In the genomic region with DNA sequence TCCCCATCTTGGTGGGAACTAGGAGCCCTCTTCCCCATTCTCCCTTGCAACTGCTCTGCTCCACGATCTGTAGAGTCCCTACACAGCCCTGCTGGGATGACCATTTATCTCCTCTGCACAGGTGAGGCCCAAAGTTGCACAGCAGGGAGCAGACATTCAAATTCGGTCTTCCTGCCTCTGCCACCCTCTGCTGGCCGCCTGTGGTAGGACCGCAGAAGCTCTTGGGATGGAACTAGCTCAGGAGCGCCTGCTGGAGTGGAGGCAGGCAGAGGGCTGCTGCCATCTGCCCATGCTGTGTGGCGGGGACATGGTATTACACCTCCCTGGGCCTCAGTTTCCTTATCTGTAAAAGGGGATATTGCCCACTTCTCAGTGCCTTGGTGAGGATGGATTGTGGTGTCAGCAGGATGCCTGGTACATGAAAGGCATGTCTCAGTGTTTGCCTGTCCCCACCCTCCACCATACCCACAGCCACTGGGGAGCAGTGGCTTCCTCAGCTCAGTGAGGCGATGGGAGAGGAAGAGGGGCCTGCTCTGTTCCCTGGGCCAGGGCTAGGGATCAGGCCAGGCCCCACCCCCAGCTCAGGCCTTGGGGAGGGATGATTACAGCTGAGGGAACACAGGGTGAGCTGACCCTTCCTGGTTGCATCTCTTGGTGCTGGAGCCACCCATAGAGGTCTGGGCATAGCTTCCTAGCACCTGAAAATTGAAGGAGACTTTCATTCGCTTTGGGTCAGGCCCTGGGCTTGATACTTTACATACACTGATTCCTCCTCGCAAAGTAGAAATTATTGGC, we compare ENCODE assay signal across 8 cellular contexts. TPM values are rescaled to one million over a fixed set of nuclear protein-coding genes. Genes with fewer than 3 reads are reported as not detected.
DNase-seq lines count a peak whose midpoint lies in the region; ATAC-seq and TF ChIP-seq lines count a peak whose summit lies in the region.

No MANE protein-coding gene starts in this region.

- intact Hi-C loops in dorsolateral prefrontal cortex (cut with DNase I): loop anchor here (1.0 kb wide), 1 partner anchor 44 kb away; no protein-coding TSS in a partner anchor

- H3K9me3 ChIP-seq in BE2C: no peaks in the 10 kb centered on the region

- H3K27ac ChIP-seq in dorsolateral prefrontal cortex: peak overlapping the region in 11 of 59 donors; percentile 2 to 63 (median 22)

- H3K9me3 Mint-ChIP-seq in activated CD4-positive, alpha-beta memory T cell treated with anti-CD3 and anti-CD28 coated beads, Interleukin-2, amount 10 ng/mL, durations not matched to agents 7 days and 5 days: no peaks in the 10 kb centered on the region

- H3K27ac Mint-ChIP-seq in activated CD4-positive, alpha-beta memory T cell treated with anti-CD3 and anti-CD28 coated beads, Interleukin-2, amount 10 ng/mL, durations not matched to agents 7 days and 5 days: no peak overlapping the region

- no peaks in the 10 kb centered on the region for H3K36me3 Mint-ChIP-seq in activated CD4-positive, alpha-beta memory T cell treated with anti-CD3 and anti-CD28 coated beads, Interleukin-2, amount 10 ng/mL, durations not matched to agents 7 days and 5 days (ENCODE audit: low read depth)

- no peak overlapping the region for H3K4me3 ChIP-seq in BE2C (ENCODE audit: low read depth, low read length)
- no peak overlapping the region for H3K4me3 ChIP-seq in dorsolateral prefrontal cortex

- CTCF ChIA-PET in activated CD4-positive, alpha-beta memory T cell treated with anti-CD3 and anti-CD28 coated beads, Interleukin-2, amount 10 ng/mL, durations not matched to agents 7 days and 5 days (lab: Charles Lee): interaction anchor here (0.6 to 5.6 kb wide), 31 partner anchors 9 to 455 kb away, joined by 3 to 99 read pairs (median 5); a partner anchor contains a TSS

- H3K4me3 Mint-ChIP-seq in activated CD4-positive, alpha-beta memory T cell treated with anti-CD3 and anti-CD28 coated beads, Interleukin-2, amount 10 ng/mL, durations not matched to agents 7 days and 5 days: no peak overlapping the region

- H3K4me1 ChIP-seq in BE2C: no peaks in the 10 kb centered on the region

- POLR2A ChIA-PET in activated CD4-positive, alpha-beta memory T cell treated with anti-CD3 and anti-CD28 coated beads, Interleukin-2, amount 10 ng/mL, durations not matched to agents 7 days and 5 days (lab: Charles Lee): interaction anchor here (1.6 to 1.7 kb wide), 2 partner anchors 9 to 44 kb away, joined by 8 to 10 read pairs; no protein-coding TSS in a partner anchor

- TF ChIP-seq CTCF in BE2C (IDR thresholded peaks at IDR 0.05; ENCODE audit: low read depth, low read length) (peak; percentile 96), dorsolateral prefrontal cortex (IDR thresholded peaks at IDR 0.05 in 54 of 56, conservative IDR thresholded peaks at IDR 0.05 in 2 of 56; ENCODE audit: low read depth in 1 of 56, partially characterized antibody in 56 of 56) (peak; percentile 53 to 97 (median 93))

- peak; percentile 72 for ATAC-seq in GM19043 (IDR thresholded peaks at IDR 0.05; ENCODE audit: low read depth, unreplicated experiment)
- peak; percentile 82 for ATAC-seq in HG03442 (IDR thresholded peaks at IDR 0.05; ENCODE audit: unreplicated experiment)

- H3K4me1 Mint-ChIP-seq in activated CD4-positive, alpha-beta memory T cell treated with anti-CD3 and anti-CD28 coated beads, Interleukin-2, amount 10 ng/mL, durations not matched to agents 7 days and 5 days: peaks cover 6% of the 10 kb centered on the region

- no peaks in the 10 kb centered on the region for H3K27me3 Mint-ChIP-seq in activated CD4-positive, alpha-beta memory T cell treated with anti-CD3 and anti-CD28 coated beads, Interleukin-2, amount 10 ng/mL, durations not matched to agents 7 days and 5 days

- H3K27me3 ChIP-seq in BE2C (no peaks in the 10 kb centered on the region), dorsolateral prefrontal cortex (no peaks in the 10 kb centered on the region)

- no peaks in the 10 kb centered on the region; the same call in 1 of the 2 replicates for H3K36me3 ChIP-seq in BE2C

- peak; percentile 88 for DNase-seq in BE2C
- peak; percentile 69 for DNase-seq in NCI-H748 (lab: John Stamatoyannopoulos, UW; ENCODE audit: unreplicated experiment)
- peak; percentile 80 for DNase-seq in activated CD4-positive, alpha-beta memory T cell treated with anti-CD3 and anti-CD28 coated beads, Interleukin-2, amount 10 ng/mL, durations not matched to agents 7 days and 5 days
- peak; percentile 78 to 89 (median 84) for DNase-seq in dorsolateral prefrontal cortex
- peak; percentile 79 to 88 for DNase-seq in lung microvascular endothelial cell (ENCODE audit: low read depth in 2 of 2)
- DNase-seq in stimulated activated CD8-positive, alpha-beta memory T cell treated with anti-CD3 and anti-CD28 coated beads, Interleukin-15, amount 100 ng/mL, for 4 hours (ENCODE audit: low read depth in 2 of 2): peak; percentile 28 to 60

RNA-seq across cellular contexts. Expression of a gene that starts 11.3 kb away (rescaled TPM):
- 0.94 TPM for polyA plus RNA-seq in BE2C (2012; ENCODE audit: insufficient read depth, insufficient read length, low read depth)
- total RNA-seq in activated CD4-positive, alpha-beta memory T cell treated with anti-CD3 and anti-CD28 coated beads, Interleukin-2, amount 10 ng/mL, durations not matched to agents 7 days and 5 days: not detected
- 1 to 10 TPM in 58 of 120 experiments, under 1 TPM in 3, not detected in 59; 0.86 to 4.4 (median 1.8) TPM for total RNA-seq in dorsolateral prefrontal cortex
- not detected in 2 replicates for total RNA-seq in lung microvascular endothelial cell

RNA-seq across cellular contexts. Expression of a gene that starts 24.6 kb away (rescaled TPM):
- 13.2 TPM for polyA plus RNA-seq in BE2C (2012; ENCODE audit: insufficient read depth, insufficient read length, low read depth)
- under 1 TPM; 0.43 to 0.65 TPM for total RNA-seq in activated CD4-positive, alpha-beta memory T cell treated with anti-CD3 and anti-CD28 coated beads, Interleukin-2, amount 10 ng/mL, durations not matched to agents 7 days and 5 days
- total RNA-seq in dorsolateral prefrontal cortex (10 to 100 TPM; 12.5 to 36.7 (median 23.3) TPM), lung microvascular endothelial cell (1.8 and 3.3 TPM in 2 replicates)

RNA-seq across cellular contexts. Expression of a gene that starts 36.7 kb away (rescaled TPM):
- 0.36 TPM for polyA plus RNA-seq in BE2C (2012; ENCODE audit: insufficient read depth, insufficient read length, low read depth)
- total RNA-seq in activated CD4-positive, alpha-beta memory T cell treated with anti-CD3 and anti-CD28 coated beads, Interleukin-2, amount 10 ng/mL, durations not matched to agents 7 days and 5 days: under 1 TPM; 0.35 to 0.50 TPM
- 10 to 100 TPM in 27 of 120 experiments, 1 to 10 TPM in 93; 3.4 to 21.5 (median 7.7) TPM for total RNA-seq in dorsolateral prefrontal cortex
- total RNA-seq in lung microvascular endothelial cell: 4.6 and 4.8 TPM in 2 replicates

RNA-seq across cellular contexts. Expression of a gene that starts 57.1 kb away (rescaled TPM):
- polyA plus RNA-seq in BE2C (2012; ENCODE audit: insufficient read depth, insufficient read length, low read depth): not detected
- not detected for total RNA-seq in activated CD4-positive, alpha-beta memory T cell treated with anti-CD3 and anti-CD28 coated beads, Interleukin-2, amount 10 ng/mL, durations not matched to agents 7 days and 5 days
- total RNA-seq in dorsolateral prefrontal cortex: 1 to 10 TPM in 1 of 120 experiments, under 1 TPM in 38, not detected in 81; 0.16 to 1.0 (median 0.32) TPM
- not detected in 2 replicates for total RNA-seq in lung microvascular endothelial cell
